Comparison of ENCODE assay signal across 37 cellular contexts in the genomic region with DNA sequence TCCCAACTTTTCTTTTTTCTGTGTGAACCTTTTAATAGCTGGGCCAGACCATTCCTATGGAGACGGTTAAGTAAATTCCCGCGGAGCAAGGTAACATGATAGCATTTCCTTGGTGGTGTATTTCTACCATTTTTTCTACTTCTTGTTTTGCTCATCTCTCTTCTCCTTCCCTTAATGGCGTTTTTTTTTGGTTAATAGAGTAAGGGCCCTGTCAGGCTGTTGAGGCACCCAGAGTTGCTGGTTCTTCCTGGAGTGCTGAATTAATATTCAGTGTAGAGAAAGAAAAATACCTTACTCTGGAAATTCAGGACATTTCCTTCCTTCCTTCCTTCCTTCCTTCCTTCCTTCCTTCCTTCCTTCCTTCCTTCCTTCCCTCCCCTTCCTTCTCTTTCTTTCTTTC.
"Had no signal": no experiment of that assay in that cellular context is flagged by ENCODE, and none has a peak within 500 bp of the region (broad histone marks: within the 10 kb centered on the region; RNA-seq: fewer than 3 reads in every experiment).

No MANE protein-coding gene starts in this region.

- H3K9me3 ChIP-seq: adrenal gland had no signal

- DNase-seq: activated B cell treated with CpG ODN at 0.5 μM for 24 hours; activated CD4-positive, alpha-beta memory T cell treated with anti-CD3 and anti-CD28 coated beads for 36 hours; activated CD4-positive, alpha-beta T cell treated with anti-CD3 and anti-CD28 coated beads for 4 hours; activated CD4-positive, alpha-beta T cell treated with anti-CD3 and anti-CD28 coated beads, Interleukin-2, amount 10 ng/mL, durations not matched to agents 24 days and 14 days; activated CD4-positive, alpha-beta T cell treated with anti-CD3 and anti-CD28 coated beads, Interleukin-2, amount 50 U/mL, for 1 hour; activated CD4-positive, alpha-beta T cell treated with anti-CD3 and anti-CD28 coated beads, Interleukin-2, amount 50 U/mL, for 4 hours; activated CD4-positive, CD25-positive, alpha-beta regulatory T cell treated with anti-CD3 and anti-CD28 coated beads, Interleukin-2, amount 50 U/mL, for 72 hours; activated CD8-positive, alpha-beta memory T cell treated with anti-CD3 and anti-CD28 coated beads, Interleukin-2, amount 50 U/mL, for 4 hours; activated CD8-positive, alpha-beta T cell treated with anti-CD3 and anti-CD28 coated beads for 36 hours; activated effector memory CD4-positive, alpha-beta T cell treated with anti-CD3 and anti-CD28 coated beads, Interleukin-2, amount 50 U/mL, for 16 hours; activated gamma-delta T cell treated with Interleukin-2 at 50 U/mL for 16 hours; activated naive CD4-positive, alpha-beta T cell; activated naive CD4-positive, alpha-beta T cell treated with anti-CD3 and anti-CD28 coated beads for 36 hours; activated naive CD4-positive, alpha-beta T cell treated with anti-CD3 and anti-CD28 coated beads, Interleukin-2, amount 50 U/mL, for 16 hours; activated naive CD8-positive, alpha-beta T cell treated with anti-CD3 and anti-CD28 coated beads for 36 hours; activated T-cell treated with anti-CD3 and anti-CD28 coated beads for 4 hours; activated T-cell treated with anti-CD3 and anti-CD28 coated beads, Interleukin-2, amount 50 U/mL, for 1 hour; activated T-cell treated with anti-CD3 and anti-CD28 coated beads, Interleukin-2, amount 50 U/mL, for 4 hours; activated T-cell treated with anti-CD3 and anti-CD28 coated beads, Interleukin-2, amount 50 U/mL, for 72 hours; adrenal gland; amniotic stem cell; aorta; caudate nucleus; cerebellar nuclear complex; T-helper 2 cell; T-helper 9 cell had no signal

- H3K27ac Mint-ChIP-seq: activated B cell treated with CpG ODN at 0.5 μM for 24 hours; activated CD4-positive, alpha-beta memory T cell treated with anti-CD3 and anti-CD28 coated beads for 36 hours; activated CD4-positive, alpha-beta T cell treated with anti-CD3 and anti-CD28 coated beads, Interleukin-2, amount 10 ng/mL, durations not matched to agents 24 days and 14 days; activated CD8-positive, alpha-beta T cell treated with anti-CD3 and anti-CD28 coated beads for 36 hours; activated naive CD4-positive, alpha-beta T cell treated with anti-CD3 and anti-CD28 coated beads for 36 hours; activated naive CD4-positive, alpha-beta T cell treated with anti-CD3 and anti-CD28 coated beads, Interleukin-2, amount 50 U/mL, for 72 hours; activated naive CD8-positive, alpha-beta T cell treated with anti-CD3 and anti-CD28 coated beads for 36 hours; activated T-helper 1 cell treated with anti-CD3 and anti-CD28 coated beads, Interleukin-12 subunit alpha, Interleukin-12 subunit beta, Interleukin-2, Interleukin-4 antibody, amounts not matched to agents 30 ng/mL and 10 ng/mL and 1 ng/mL, durations not matched to agents 14 hours and 24 hours and 36 hours; activated T-helper 17 cell treated with anti-CD3 and anti-CD28 coated beads, Interleukin-2, amount 50 U/mL, for 72 hours; brain; T-helper 1 cell treated with Interleukin-12 subunit alpha and Interleukin-12 subunit beta and Interleukin-4 antibody, amounts not matched to agents 30 μg/mL and 1 μg/mL, for 36 hours; T-helper 2 cell treated with Interferon-gamma antibody and Interleukin-4, amounts not matched to agents 5 μg/mL and 100 μg/mL, for 36 hours had no signal

- H3K27me3 ChIP-seq: adrenal gland, cardiac muscle cell had no signal

- H3K4me1 Mint-ChIP-seq: activated B cell treated with CpG ODN at 0.5 μM for 24 hours; activated CD4-positive, alpha-beta T cell treated with anti-CD3 and anti-CD28 coated beads, Interleukin-2, amount 10 ng/mL, durations not matched to agents 24 days and 14 days; activated naive CD8-positive, alpha-beta T cell treated with anti-CD3 and anti-CD28 coated beads for 36 hours; activated T-helper 17 cell treated with anti-CD3 and anti-CD28 coated beads, Interleukin-2, amount 50 U/mL, for 72 hours; central memory CD8-positive, alpha-beta T cell had no signal

- H3K4me3 ChIP-seq: adrenal gland, cardiac muscle cell had no signal

- H3K36me3 Mint-ChIP-seq: activated CD4-positive, alpha-beta memory T cell treated with anti-CD3 and anti-CD28 coated beads for 36 hours; activated naive CD4-positive, alpha-beta T cell treated with anti-CD3 and anti-CD28 coated beads, Interleukin-2, amount 50 U/mL, for 72 hours; brain had no signal

- H3K36me3 ChIP-seq: adrenal gland, cardiac muscle cell had no signal

- H3K9me3 Mint-ChIP-seq: activated B cell treated with CpG ODN at 0.5 μM for 24 hours; activated CD4-positive, alpha-beta memory T cell treated with anti-CD3 and anti-CD28 coated beads for 36 hours; activated CD4-positive, alpha-beta T cell treated with anti-CD3 and anti-CD28 coated beads, Interleukin-2, amount 10 ng/mL, durations not matched to agents 24 days and 14 days; activated CD8-positive, alpha-beta T cell treated with anti-CD3 and anti-CD28 coated beads for 36 hours; activated naive CD4-positive, alpha-beta T cell treated with anti-CD3 and anti-CD28 coated beads for 36 hours; activated naive CD4-positive, alpha-beta T cell treated with anti-CD3 and anti-CD28 coated beads, Interleukin-2, amount 50 U/mL, for 72 hours; activated naive CD8-positive, alpha-beta T cell treated with anti-CD3 and anti-CD28 coated beads for 36 hours; activated T-cell treated with anti-CD3 and anti-CD28 coated beads, Interleukin-2, amount 50 U/mL, for 4 hours; activated T-cell treated with anti-CD3 and anti-CD28 coated beads, Interleukin-2, amount 50 U/mL, for 72 hours; activated T-helper 1 cell treated with anti-CD3 and anti-CD28 coated beads, Interleukin-12 subunit alpha, Interleukin-12 subunit beta, Interleukin-2, Interleukin-4 antibody, amounts not matched to agents 30 ng/mL and 10 ng/mL and 1 ng/mL, durations not matched to agents 14 hours and 24 hours and 36 hours; activated T-helper 17 cell treated with anti-CD3 and anti-CD28 coated beads, Interleukin-2, amount 50 U/mL, for 72 hours; central memory CD8-positive, alpha-beta T cell; T-helper 1 cell treated with Interleukin-12 subunit alpha and Interleukin-12 subunit beta and Interleukin-4 antibody, amounts not matched to agents 30 μg/mL and 1 μg/mL, for 36 hours; T-helper 2 cell treated with Interferon-gamma antibody and Interleukin-4, amounts not matched to agents 5 μg/mL and 100 μg/mL, for 36 hours had no signal

- H3K4me3 Mint-ChIP-seq: activated B cell treated with CpG ODN at 0.5 μM for 24 hours; activated CD4-positive, alpha-beta memory T cell treated with anti-CD3 and anti-CD28 coated beads for 36 hours; activated CD4-positive, alpha-beta T cell treated with anti-CD3 and anti-CD28 coated beads, Interleukin-2, amount 10 ng/mL, durations not matched to agents 24 days and 14 days; activated CD8-positive, alpha-beta T cell treated with anti-CD3 and anti-CD28 coated beads for 36 hours; activated naive CD4-positive, alpha-beta T cell treated with anti-CD3 and anti-CD28 coated beads for 36 hours; activated naive CD8-positive, alpha-beta T cell treated with anti-CD3 and anti-CD28 coated beads for 36 hours; activated T-cell treated with anti-CD3 and anti-CD28 coated beads, Interleukin-2, amount 50 U/mL, for 4 hours; activated T-cell treated with anti-CD3 and anti-CD28 coated beads, Interleukin-2, amount 50 U/mL, for 72 hours; activated T-helper 1 cell treated with anti-CD3 and anti-CD28 coated beads, Interleukin-12 subunit alpha, Interleukin-12 subunit beta, Interleukin-2, Interleukin-4 antibody, amounts not matched to agents 30 ng/mL and 10 ng/mL and 1 ng/mL, durations not matched to agents 14 hours and 24 hours and 36 hours; activated T-helper 17 cell treated with anti-CD3 and anti-CD28 coated beads, Interleukin-2, amount 50 U/mL, for 72 hours; brain; central memory CD8-positive, alpha-beta T cell; T-helper 1 cell treated with Interleukin-12 subunit alpha and Interleukin-12 subunit beta and Interleukin-4 antibody, amounts not matched to agents 30 μg/mL and 1 μg/mL, for 36 hours; T-helper 2 cell treated with Interferon-gamma antibody and Interleukin-4, amounts not matched to agents 5 μg/mL and 100 μg/mL, for 36 hours had no signal

- H3K4me1 ChIP-seq: adrenal gland had no signal

- H3K27ac ChIP-seq: adrenal gland, cardiac muscle cell, VCaP had no signal

- H3K27me3 Mint-ChIP-seq: activated B cell treated with CpG ODN at 0.5 μM for 24 hours; activated CD4-positive, alpha-beta memory T cell treated with anti-CD3 and anti-CD28 coated beads for 36 hours; activated CD4-positive, alpha-beta T cell treated with anti-CD3 and anti-CD28 coated beads, Interleukin-2, amount 10 ng/mL, durations not matched to agents 24 days and 14 days; activated CD8-positive, alpha-beta T cell treated with anti-CD3 and anti-CD28 coated beads for 36 hours; activated naive CD8-positive, alpha-beta T cell treated with anti-CD3 and anti-CD28 coated beads for 36 hours; activated T-helper 17 cell treated with anti-CD3 and anti-CD28 coated beads, Interleukin-2, amount 50 U/mL, for 72 hours; central memory CD8-positive, alpha-beta T cell had no signal

- FAIRE-seq: bronchial epithelial cell, TTC549 had no signal
